In genomic region chr10:71851630-71852095, GRCh38 we compare ENCODE assay signal across 8 cellular contexts. TPM values are rescaled to one million over a fixed set of nuclear protein-coding genes. Genes with fewer than 3 reads are reported as not detected.
DNase-seq lines count a peak whose midpoint lies in the region; ATAC-seq and TF ChIP-seq lines count a peak whose summit lies in the region.
"Not testable (repeated sequence)": the region's sequence is repeated elsewhere in the genome, so short reads cannot be mapped to it uniquely, and the experiment has no call there.

No MANE protein-coding gene starts in this region.

- peak overlapping the region; percentile 90 for H2AFZ ChIP-seq in GM23248
- peak overlapping the region; percentile 67 for H2AFZ ChIP-seq in MM.1S (ENCODE audit: low read length)
- H2AFZ ChIP-seq in neural cell (ENCODE audit: low read depth, low read length) = not testable (repeated sequence)

- peaks cover 24% of the 10 kb centered on the region for H3K4me1 ChIP-seq in CD8-positive, alpha-beta T cell (ENCODE audit: insufficient read depth, low read length)
- H3K4me1 ChIP-seq in GM23248 (ENCODE audit: insufficient read depth) = peaks cover 11% of the 10 kb centered on the region
- not testable (repeated sequence) for H3K4me1 ChIP-seq in MM.1S (ENCODE audit: low read length); right cardiac atrium (ENCODE audit: control insufficient read depth, insufficient read depth, low read length)

- not testable (repeated sequence) for H3F3A ChIP-seq in GM23248 (ENCODE audit: insufficient read depth); MM.1S (ENCODE audit: insufficient read depth, low read length); neural cell (ENCODE audit: insufficient read depth, low read length, poor library complexity, severe bottlenecking)

- TF ChIP-seq CTCF in CD8-positive, alpha-beta T cell (IDR thresholded peaks at IDR 0.05); MM.1S (IDR thresholded peaks at IDR 0.05; ENCODE audit: low read length); chondrocyte (IDR thresholded peaks at IDR 0.05); neural cell (IDR thresholded peaks at IDR 0.05; ENCODE audit: poor library complexity, severe bottlenecking): not testable (repeated sequence)

- not testable (repeated sequence) for TF ChIP-seq RAD21 in neural cell (conservative IDR thresholded peaks at IDR 0.05)

- POLR2A ChIA-PET in CD8-positive, alpha-beta T cell (lab: Charles Lee) = interaction anchor here (0.7 to 1.6 kb wide), 7 partner anchors 13 to 476 kb away, joined by 3 to 7 read pairs (median 3); partner anchors contain the start of gene VSIR
- POLR2A ChIA-PET in activated CD4-positive, alpha-beta T cell treated with anti-CD3 and anti-CD28 coated beads, Interleukin-2, amount 10 ng/mL, durations not matched to agents 7 days and 5 days (lab: Charles Lee) = interaction anchor here (0.5 kb wide), 1 partner anchor 398 kb away, joined by 3 read pairs; no protein-coding TSS in a partner anchor

- not testable (repeated sequence) for H3K36me3 Mint-ChIP-seq in CD8-positive, alpha-beta T cell; activated CD4-positive, alpha-beta T cell treated with anti-CD3 and anti-CD28 coated beads, Interleukin-2, amount 10 ng/mL, durations not matched to agents 7 days and 5 days (ENCODE audit: low read depth); chondrocyte (ENCODE audit: low read depth)

- H3K79me2 ChIP-seq in GM23248 (ENCODE audit: insufficient read depth) = peaks cover 44% of the 10 kb centered on the region
- peaks cover 44% of the 10 kb centered on the region for H3K79me2 ChIP-seq in MM.1S (ENCODE audit: low read length)
- peaks cover 44% of the 10 kb centered on the region for H3K79me2 ChIP-seq in neural cell (replicated peaks; ENCODE audit: insufficient read depth, low read length)

- H3K9me2 ChIP-seq in GM23248 (ENCODE audit: insufficient read depth); MM.1S (replicated peaks; ENCODE audit: insufficient read depth, low read length); neural cell (ENCODE audit: insufficient read depth, low read length): not testable (repeated sequence)

- H4K20me1 ChIP-seq in GM23248 (ENCODE audit: insufficient read depth); MM.1S (ENCODE audit: insufficient read depth, low read length); neural cell (ENCODE audit: insufficient read depth): not testable (repeated sequence)

- H3K4me3 Mint-ChIP-seq in CD8-positive, alpha-beta T cell = peak overlapping the region; percentile 94
- H3K4me3 Mint-ChIP-seq in activated CD4-positive, alpha-beta T cell treated with anti-CD3 and anti-CD28 coated beads, Interleukin-2, amount 10 ng/mL, durations not matched to agents 7 days and 5 days = peak overlapping the region; percentile 94
- peak overlapping the region; percentile 94 for H3K4me3 Mint-ChIP-seq in chondrocyte (ENCODE audit: unreplicated experiment)

- in situ Hi-C loops in GM23248 (cut with MboI) = not testable (repeated sequence)

- H3K27me3 Mint-ChIP-seq in CD8-positive, alpha-beta T cell (ENCODE audit: low read depth); activated CD4-positive, alpha-beta T cell treated with anti-CD3 and anti-CD28 coated beads, Interleukin-2, amount 10 ng/mL, durations not matched to agents 7 days and 5 days; chondrocyte (ENCODE audit: low read depth): not testable (repeated sequence)

- DNase-seq in CD8-positive, alpha-beta T cell; GM23248; activated CD4-positive, alpha-beta T cell treated with anti-CD3 and anti-CD28 coated beads, Interleukin-2, amount 10 ng/mL, durations not matched to agents 7 days and 5 days; substantia nigra (lab: John Stamatoyannopoulos, UW): not testable (repeated sequence)
- DNase-seq in MM.1S (peak; percentile 57), chondrocyte (ENCODE audit: low spot score) (peak; percentile 56), right cardiac atrium (peak in 2 of 3 donors; percentile 64 to 72)

- peak overlapping the region; percentile 87 for H3K4me3 ChIP-seq in CD8-positive, alpha-beta T cell (ENCODE audit: low read depth, low read length)
- H3K4me3 ChIP-seq in GM23248 (peak overlapping the region; percentile 95), MM.1S (ENCODE audit: low read length) (peak overlapping the region; percentile 98), right cardiac atrium (ENCODE audit: low read length) (peak overlapping the region; percentile 73), neural cell (ENCODE audit: low read length) (peak overlapping the region; percentile 100)

- H3K27me3 ChIP-seq in CD8-positive, alpha-beta T cell (ENCODE audit: insufficient read depth, low read length); GM23248 (replicated peaks; ENCODE audit: insufficient read depth); MM.1S (replicated peaks; ENCODE audit: insufficient read depth, low read length); right cardiac atrium (ENCODE audit: control insufficient read depth, insufficient read depth); neural cell (ENCODE audit: insufficient read depth, low read depth, low read length): not testable (repeated sequence)

- peak overlapping the region; percentile 97 for H3K9ac ChIP-seq in GM23248
- peak overlapping the region; percentile 92 for H3K9ac ChIP-seq in MM.1S (ENCODE audit: low read length)
- H3K9ac ChIP-seq in neural cell (ENCODE audit: low read length) = peak overlapping the region; percentile 98

- not testable (repeated sequence) for H3K9me3 ChIP-seq in CD8-positive, alpha-beta T cell (ENCODE audit: low read length); GM23248 (ENCODE audit: low read depth); MM.1S (replicated peaks; ENCODE audit: insufficient read depth, low read length); right cardiac atrium (ENCODE audit: control insufficient read depth, low read length); neural cell (ENCODE audit: low read length)

- H3K9me3 Mint-ChIP-seq in CD8-positive, alpha-beta T cell; activated CD4-positive, alpha-beta T cell treated with anti-CD3 and anti-CD28 coated beads, Interleukin-2, amount 10 ng/mL, durations not matched to agents 7 days and 5 days; chondrocyte (ENCODE audit: low read depth): not testable (repeated sequence)

- intact Hi-C loops in CD8-positive, alpha-beta T cell (cut with DNase I, micrococcal nuclease) = loop anchor here (1.0 to 10.0 kb wide), 6 partner anchors 79 to 1631 kb away; partner anchors contain the start of genes DNAJB12 (in 1 of the 2), MICU1 (in 1 of the 2), SLC29A3 (in 1 of the 2) and VSIR (in 1 of the 2)
- intact Hi-C loops in right cardiac atrium (cut with DNase I) = not testable (repeated sequence)

- H3K4me1 Mint-ChIP-seq in CD8-positive, alpha-beta T cell (ENCODE audit: low read depth) = peaks cover 44% of the 10 kb centered on the region
- H3K4me1 Mint-ChIP-seq in activated CD4-positive, alpha-beta T cell treated with anti-CD3 and anti-CD28 coated beads, Interleukin-2, amount 10 ng/mL, durations not matched to agents 7 days and 5 days = peaks cover 47% of the 10 kb centered on the region
- peaks cover 49% of the 10 kb centered on the region for H3K4me1 Mint-ChIP-seq in chondrocyte (ENCODE audit: low read depth)

- not testable (repeated sequence) for H3K36me3 ChIP-seq in CD8-positive, alpha-beta T cell (ENCODE audit: insufficient read depth, low read length); GM23248 (ENCODE audit: low read depth); MM.1S (replicated peaks; ENCODE audit: insufficient read depth, low read length); neural cell (ENCODE audit: insufficient read depth, low read length)

- WGBS in GM23248 (ENCODE audit: low coverage in 1 of 2, low lambda C conversion rate in 2 of 2, missing lambda C conversion rate in 2 of 2), 2 experiments = 64% methylated on average over 13 of the region's 13 CpGs
- WGBS in right cardiac atrium = 64% methylated on average over 13 of the region's 13 CpGs

- not testable (repeated sequence) for H3K27ac ChIP-seq in CD8-positive, alpha-beta T cell (ENCODE audit: low read depth, low read length)
- H3K27ac ChIP-seq in GM23248 = peak overlapping the region; percentile 28; the same call in 1 of the 2 replicates
- H3K27ac ChIP-seq in MM.1S (ENCODE audit: low read length) = peak overlapping the region; percentile 74; the same call in 1 of the 2 replicates
- peak overlapping the region; percentile 49 for H3K27ac ChIP-seq in right cardiac atrium (ENCODE audit: low read length)
- peak overlapping the region; percentile 45 for H3K27ac ChIP-seq in neural cell (ENCODE audit: low read length)
- peak overlapping the region; percentile 31 for H3K27ac ChIP-seq in substantia nigra (ENCODE audit: low read depth, low read length, poor library complexity, severe bottlenecking)

- not testable (repeated sequence) for ATAC-seq in CD8-positive, alpha-beta T cell
- ATAC-seq in right cardiac atrium = peak; percentile 1 to 6

- CTCF ChIA-PET in CD8-positive, alpha-beta T cell (lab: Charles Lee) = interaction anchor here (1.2 kb wide), 1 partner anchor 8 kb away, joined by 3 read pairs; no protein-coding TSS in a partner anchor
- CTCF ChIA-PET in activated CD4-positive, alpha-beta T cell treated with anti-CD3 and anti-CD28 coated beads, Interleukin-2, amount 10 ng/mL, durations not matched to agents 7 days and 5 days (lab: Charles Lee) = interaction anchor here (0.5 to 1.6 kb wide), 7 partner anchors 9 to 260 kb away, joined by 3 to 9 read pairs (median 3); partner anchors contain the start of gene VSIR

- TF ChIP-seq EP300 in neural cell (conservative IDR thresholded peaks at IDR 0.05; ENCODE audit: poor library complexity, severe bottlenecking) = not testable (repeated sequence)

- H3K4me2 ChIP-seq in GM23248 (ENCODE audit: unreplicated experiment) = peak overlapping the region; percentile 77
- H3K4me2 ChIP-seq in MM.1S (ENCODE audit: low read depth, low read length) = peak overlapping the region; percentile 91; the same call in 1 of the 2 replicates
- not testable (repeated sequence) for H3K4me2 ChIP-seq in neural cell (ENCODE audit: low read length)

- not testable (repeated sequence) for H3K27ac Mint-ChIP-seq in CD8-positive, alpha-beta T cell
- peak overlapping the region; percentile 91 for H3K27ac Mint-ChIP-seq in activated CD4-positive, alpha-beta T cell treated with anti-CD3 and anti-CD28 coated beads, Interleukin-2, amount 10 ng/mL, durations not matched to agents 7 days and 5 days
- peak overlapping the region; percentile 85 for H3K27ac Mint-ChIP-seq in chondrocyte (ENCODE audit: unreplicated experiment)

RNA-seq across cellular contexts. Expression of gene PSAP, which starts 0.6 kb away (rescaled TPM):
- total RNA-seq in CD8-positive, alpha-beta T cell = 100 to 1,000 TPM; 156 to 161 TPM
- 665 and 715 TPM in 2 replicates for total RNA-seq in GM23248 (2014; rRNA removed; shearing (Covaris generic))
- polyA plus RNA-seq in GM23248 (2016; fragmentation: Nextera tagmentation; extraction: Ambion mirVana) = 1,142 and 1,168 TPM in 2 replicates
- total RNA-seq in activated CD4-positive, alpha-beta T cell treated with anti-CD3 and anti-CD28 coated beads, Interleukin-2, amount 10 ng/mL, durations not matched to agents 7 days and 5 days = 100 to 1,000 TPM; 144 to 153 TPM
- total RNA-seq in chondrocyte = 963 to 1,130 TPM (median 970 TPM) in 3 replicates
- total RNA-seq in right cardiac atrium = 1,000 to 10,000 TPM; 1,345 to 1,678 (median 1,522) TPM
- 897 TPM for polyA plus RNA-seq in right cardiac atrium
- 651 and 700 TPM in 2 replicates for polyA plus RNA-seq in neural cell
- 597 and 644 TPM in 2 replicates for polyA minus RNA-seq in neural cell
